ENCODE assay signal across 26 cellular contexts in the genomic region with DNA sequence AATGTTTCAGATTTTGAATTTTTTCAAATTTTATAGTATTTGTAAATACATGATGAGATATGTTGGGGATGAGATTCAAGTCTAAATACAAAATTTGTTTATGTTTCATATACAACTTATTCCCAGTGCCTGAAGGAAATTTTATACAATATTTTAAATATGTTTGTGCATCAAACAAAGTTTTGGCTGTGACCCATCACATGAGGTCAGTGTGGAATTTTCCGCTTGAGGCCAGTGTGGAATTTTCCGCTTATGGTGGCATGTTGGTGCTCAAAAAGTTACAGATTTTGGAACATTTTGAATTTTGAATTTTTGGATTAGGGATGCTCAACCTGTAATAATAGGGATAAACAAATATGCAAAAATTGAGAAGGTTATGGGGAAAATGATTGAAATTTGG.
"Had no signal": no experiment of that assay in that cellular context is flagged by ENCODE, and none has a peak within 500 bp of the region (broad histone marks: within the 10 kb centered on the region; RNA-seq: fewer than 3 reads in every experiment).

No MANE protein-coding gene starts in this region.

- DNase-seq: colonic mucosa; cortex of kidney; dermis blood vessel endothelial cell; dorsolateral prefrontal cortex; effector CD4-positive, alpha-beta T cell; effector CD8-positive, alpha-beta T cell; effector memory CD4-positive, alpha-beta T cell; effector memory CD8-positive, alpha-beta T cell; endodermal cell; erythroblast; esophagus squamous epithelium; foreskin fibroblast; foreskin keratinocyte; foreskin melanocyte; gastrocnemius medialis; glutamatergic neuron; head of caudate nucleus; heart left ventricle; heart right ventricle had no signal

- H3K27ac ChIP-seq: colonic mucosa, coronary artery, dorsolateral prefrontal cortex, epithelial cell of prostate, esophagus muscularis mucosa, esophagus squamous epithelium, foreskin keratinocyte, gastrocnemius medialis, gastroesophageal sphincter, heart left ventricle, heart right ventricle had no signal

- H3K4me3 ChIP-seq: colonic mucosa, coronary artery, dorsolateral prefrontal cortex, esophagus muscularis mucosa, esophagus squamous epithelium, gastrocnemius medialis, gastroesophageal sphincter, heart left ventricle, heart right ventricle had no signal

- H3K36me3 ChIP-seq: colonic mucosa, esophagus muscularis mucosa, esophagus squamous epithelium, gastrocnemius medialis, gastroesophageal sphincter, heart left ventricle, heart right ventricle had no signal

- H3K9me3 ChIP-seq: colonic mucosa, esophagus squamous epithelium, gastrocnemius medialis, gastroesophageal sphincter had no signal

- H3K4me1 ChIP-seq: colonic mucosa, esophagus muscularis mucosa, esophagus squamous epithelium, foreskin keratinocyte, gastrocnemius medialis, gastroesophageal sphincter, heart left ventricle, heart right ventricle had no signal

- H3K27me3 ChIP-seq: colonic mucosa, esophagus muscularis mucosa, esophagus squamous epithelium, foreskin keratinocyte, gastrocnemius medialis, gastroesophageal sphincter, heart left ventricle, heart right ventricle had no signal

- FAIRE-seq: colon, endothelial cell of umbilical vein, frontal cortex had no signal
